20 cellular contexts compared by ENCODE assay signal in genomic region chr5:1061916-1062315, GRCh38. TPM values are rescaled to one million over a fixed set of nuclear protein-coding genes. Genes with fewer than 3 reads are reported as not detected.
DNase-seq lines count a peak whose midpoint lies in the region; ATAC-seq, FAIRE-seq and TF ChIP-seq lines count a peak whose summit lies in the region.
"Had no signal": no experiment of that assay in that cellular context is flagged by ENCODE, and none has a peak within 500 bp of the region (broad histone marks: within the 10 kb centered on the region; RNA-seq: fewer than 3 reads in every experiment).

No MANE protein-coding gene starts in this region.

- H3K27ac ChIP-seq in SK-N-SH (ENCODE audit: low read depth in 2 of 2, low read length in 1 of 2): no peak overlapping the region
- no peak overlapping the region for H3K27ac ChIP-seq in HepG2 (ENCODE audit: extremely low read length, insufficient read depth, low read length)
- no peak overlapping the region for H3K27ac ChIP-seq in right lobe of liver
- H3K27ac ChIP-seq in astrocyte (ENCODE audit: low read depth, low read length): no peak overlapping the region
- H3K27ac ChIP-seq in neural progenitor cell: no peak overlapping the region
- H3K27ac ChIP-seq: 22Rv1; BLaER1 treated with 17β-estradiol and CSF1 and Interleukin-3, amounts not matched to agents 10 nM and 100 nM had no signal

- ATAC-seq in SK-N-SH treated with all-trans-retinoic acid at 6 μM for 48 hours (no peak), HepG2 (no peak), right lobe of liver (no peak)

- intact Hi-C loops in HepG2 (cut with micrococcal nuclease; ENCODE audit: unreplicated experiment) (no loop called here), right lobe of liver (cut with DNase I) (no loop called here)

- peak overlapping the region; percentile 53 for H3K27ac Mint-ChIP-seq in astrocyte (ENCODE audit: unreplicated experiment)
- peak overlapping the region; percentile 64 for H3K27ac Mint-ChIP-seq in neural progenitor cell
- H3K27ac Mint-ChIP-seq: B cell; CD4-positive, CD25-positive, alpha-beta regulatory T cell; CD8-positive, alpha-beta memory T cell had no signal

- H3K9me3 ChIP-seq in SK-N-SH (no peaks in the 10 kb centered on the region), HepG2 (ENCODE audit: low read length) (no peaks in the 10 kb centered on the region), right lobe of liver (no peaks in the 10 kb centered on the region), astrocyte (ENCODE audit: insufficient read depth, low read depth, low read length) (no peaks in the 10 kb centered on the region), neural progenitor cell (ENCODE audit: low read depth) (no peaks in the 10 kb centered on the region)
- H3K9me3 ChIP-seq: BLaER1 treated with 17β-estradiol and CSF1 and Interleukin-3, amounts not matched to agents 10 nM and 100 nM; HAP-1 had no signal

- no peak overlapping the region for H3K4me2 ChIP-seq in SK-N-SH
- H3K4me2 ChIP-seq in HepG2 (ENCODE audit: low read depth, low read length): no peak overlapping the region
- H3K4me2 ChIP-seq in astrocyte (ENCODE audit: low read length): no peak overlapping the region
- no peak overlapping the region for H3K4me2 ChIP-seq in neural progenitor cell
- H3K4me2 ChIP-seq: BLaER1 treated with 17β-estradiol and CSF1 and Interleukin-3, amounts not matched to agents 10 nM and 100 nM had no signal

- H3K9ac ChIP-seq in SK-N-SH (no peak overlapping the region), HepG2 (ENCODE audit: insufficient read depth, low read depth, low read length) (no peak overlapping the region), astrocyte (ENCODE audit: low read length) (no peak overlapping the region), neural progenitor cell (no peak overlapping the region)
- H3K9ac ChIP-seq: BLaER1 treated with 17β-estradiol and CSF1 and Interleukin-3, amounts not matched to agents 10 nM and 100 nM had no signal

- no peaks in the 10 kb centered on the region for H3K9me3 Mint-ChIP-seq in astrocyte (ENCODE audit: unreplicated experiment)
- no peaks in the 10 kb centered on the region for H3K9me3 Mint-ChIP-seq in neural progenitor cell
- H3K9me3 Mint-ChIP-seq: CD8-positive, alpha-beta memory T cell had no signal

- peaks cover 4% of the 10 kb centered on the region for H3K36me3 Mint-ChIP-seq in astrocyte (ENCODE audit: low read depth, unreplicated experiment)
- no peaks in the 10 kb centered on the region for H3K36me3 Mint-ChIP-seq in neural progenitor cell

- peaks cover 3% of the 10 kb centered on the region for H3K27me3 Mint-ChIP-seq in astrocyte (ENCODE audit: low read depth, unreplicated experiment)
- peaks cover 4% of the 10 kb centered on the region for H3K27me3 Mint-ChIP-seq in neural progenitor cell (ENCODE audit: insufficient read depth, low read depth)
- H3K27me3 Mint-ChIP-seq: B cell; CD4-positive, CD25-positive, alpha-beta regulatory T cell; CD8-positive, alpha-beta memory T cell had no signal

- H3K4me3 ChIP-seq in SK-N-SH (ENCODE audit: low read depth in 2 of 2, low read length in 1 of 2): no peak overlapping the region
- no peak overlapping the region for H3K4me3 ChIP-seq in HepG2 (replicated peaks in 1 of 3; ENCODE audit: insufficient read depth in 1 of 3, low read depth in 2 of 3, low read length in 3 of 3)
- H3K4me3 ChIP-seq in right lobe of liver: no peak overlapping the region
- H3K4me3 ChIP-seq in astrocyte (ENCODE audit: insufficient read depth, low read depth, low read length): no peak overlapping the region
- no peak overlapping the region for H3K4me3 ChIP-seq in neural progenitor cell
- H3K4me3 ChIP-seq: BLaER1 treated with 17β-estradiol and CSF1 and Interleukin-3, amounts not matched to agents 10 nM and 100 nM; HAP-1 had no signal

- no peaks in the 10 kb centered on the region for H4K20me1 ChIP-seq in SK-N-SH (ENCODE audit: insufficient read depth)
- H4K20me1 ChIP-seq in HepG2 (ENCODE audit: insufficient read depth, low read length): no peaks in the 10 kb centered on the region
- no peaks in the 10 kb centered on the region for H4K20me1 ChIP-seq in astrocyte (ENCODE audit: insufficient read depth, low read length)
- H4K20me1 ChIP-seq in neural progenitor cell (ENCODE audit: low read depth): no peaks in the 10 kb centered on the region

- 37% methylated on average over 4 of the region's 10 CpGs for whole genome bisulfite sequencing in SK-N-SH (ENCODE audit: low lambda C conversion rate)
- 77% methylated on average over 7 of the region's 10 CpGs for WGBS in HepG2 (ENCODE audit: low lambda C conversion rate)
- 80% methylated on average over 5 of the region's 10 CpGs for WGBS in right lobe of liver (ENCODE audit: insufficient coverage, low coverage, low lambda C conversion rate, missing lambda C conversion rate)

- H3K79me2 ChIP-seq in SK-N-SH (ENCODE audit: insufficient read depth): no peaks in the 10 kb centered on the region
- no peaks in the 10 kb centered on the region for H3K79me2 ChIP-seq in HepG2 (ENCODE audit: insufficient read depth, low read length)
- no peaks in the 10 kb centered on the region for H3K79me2 ChIP-seq in astrocyte (ENCODE audit: insufficient read depth, low read length)
- no peaks in the 10 kb centered on the region for H3K79me2 ChIP-seq in neural progenitor cell (ENCODE audit: low read depth)

- H2AFZ ChIP-seq in SK-N-SH (ENCODE audit: low read depth) (no peak overlapping the region), HepG2 (ENCODE audit: low read length) (no peak overlapping the region), astrocyte (ENCODE audit: low read depth, low read length) (no peak overlapping the region), neural progenitor cell (replicated peaks) (no peak overlapping the region)

- in situ Hi-C loops in HepG2 (cut with HindIII; ENCODE audit: extremely low pct_ligation_motif_present, low pct_unique_long_range_greater_than_20kb): no loop called here

- H3K27me3 ChIP-seq in SK-N-SH (ENCODE audit: insufficient read depth) (no peaks in the 10 kb centered on the region), HepG2 (ENCODE audit: control insufficient read depth in 1 of 2, insufficient read depth in 2 of 2, low read length in 2 of 2) (no peaks in the 10 kb centered on the region), right lobe of liver (no peaks in the 10 kb centered on the region), astrocyte (ENCODE audit: insufficient read depth, low read length) (no peaks in the 10 kb centered on the region), neural progenitor cell (no peaks in the 10 kb centered on the region)
- H3K27me3 ChIP-seq: BLaER1 treated with 17β-estradiol and CSF1 and Interleukin-3, amounts not matched to agents 10 nM and 100 nM had no signal

- H3K4me1 ChIP-seq in SK-N-SH (ENCODE audit: control insufficient read depth in 1 of 2, insufficient read depth in 2 of 2, low read depth in 1 of 2, low read length in 1 of 2) (no peaks in the 10 kb centered on the region), HepG2 (ENCODE audit: insufficient read depth, low read length) (no peaks in the 10 kb centered on the region), right lobe of liver (peaks cover 0 to 7% (median 0%) of the 10 kb centered on the region in 4 donors), astrocyte (ENCODE audit: insufficient read depth, low read length) (no peaks in the 10 kb centered on the region), neural progenitor cell (no peaks in the 10 kb centered on the region)
- H3K4me1 ChIP-seq: HAP-1 had no signal

- no peaks in the 10 kb centered on the region for H3K9me2 ChIP-seq in SK-N-SH

- H3F3A ChIP-seq in SK-N-SH (replicated peaks; ENCODE audit: insufficient read depth) (no peaks in the 10 kb centered on the region), neural progenitor cell (ENCODE audit: low read depth) (no peaks in the 10 kb centered on the region)

- TF ChIP-seq EP300 in SK-N-SH (IDR thresholded peaks at IDR 0.05; ENCODE audit: borderline replicate concordance in 1 of 2, low read depth in 1 of 2, low read length in 1 of 2) (no peak), HepG2 (IDR thresholded peaks at IDR 0.05; ENCODE audit: low read depth in 2 of 2, low read length in 2 of 2) (no peak), HepG2 (CRISPR knock-in tag; IDR thresholded peaks at IDR 0.05; ENCODE audit: borderline replicate concordance) (no peak)

- H3K4me3 Mint-ChIP-seq in astrocyte (ENCODE audit: unreplicated experiment) (no peak overlapping the region), neural progenitor cell (no peak overlapping the region)
- H3K4me3 Mint-ChIP-seq: B cell; CD4-positive, CD25-positive, alpha-beta regulatory T cell; CD8-positive, alpha-beta memory T cell had no signal

- TF ChIP-seq RAD21 in SK-N-SH (IDR thresholded peaks at IDR 0.05; ENCODE audit: low read length) (no peak), HepG2 (CRISPR knock-in tag; IDR thresholded peaks at IDR 0.05) (no peak)

- DNase-seq in SK-N-SH: peak; percentile 20
- no peak for DNase-seq in HepG2 (ENCODE audit: low spot score)
- no peak for DNase-seq in right lobe of liver
- no peak for DNase-seq in astrocyte (ENCODE audit: low read depth)
- DNase-seq in neural progenitor cell (ENCODE audit: low spot score): no peak
- DNase-seq in ureter (ENCODE audit: low spot score): no peak
- DNase-seq in A172 (ENCODE audit: low spot score): no peak
- DNase-seq: CD4-positive, CD25-positive, alpha-beta regulatory T cell; CD8-positive, alpha-beta memory T cell; COR-L47; DMS 273 treated with DMSO at 0.1 percent for 48 hours had no signal

- H3K36me3 ChIP-seq in SK-N-SH (replicated peaks in 1 of 2; ENCODE audit: control insufficient read depth in 1 of 2, insufficient read depth in 2 of 2, low read length in 1 of 2) (no peaks in the 10 kb centered on the region), HepG2 (replicated peaks in 1 of 2; ENCODE audit: control insufficient read depth in 1 of 2, insufficient read depth in 2 of 2, low read length in 2 of 2) (peaks cover 29 to 67% of the 10 kb centered on the region in 2 experiments; a peak in 4 of 5 replicates), right lobe of liver (peaks cover 0 to 59% (median 16%) of the 10 kb centered on the region in 4 donors), astrocyte (ENCODE audit: insufficient read depth, low read length) (no peaks in the 10 kb centered on the region), neural progenitor cell (no peaks in the 10 kb centered on the region)

- no peak for FAIRE-seq in HepG2 (lab: Jason Lieb, UNC)
- no peak for FAIRE-seq in astrocyte (lab: Jason Lieb, UNC)
- FAIRE-seq: G401.6, GM12891, GM19239, H1 had no signal

- BruUV-seq in HepG2 (replicated peaks; lab: Mats Ljungman, UMichigan): no TSS peak

- TF ChIP-seq POLR2A in HepG2 (IDR thresholded peaks at IDR 0.05; ENCODE audit: insufficient read depth in 1 of 2, low read depth in 2 of 2, low read length in 2 of 2) (no peak), right lobe of liver (IDR thresholded peaks at IDR 0.05) (no peak)

- TF ChIP-seq CTCF in SK-N-SH (IDR thresholded peaks at IDR 0.05): no peak
- no peak for TF ChIP-seq CTCF in HepG2 (CRISPR knock-in tag; IDR thresholded peaks at IDR 0.05)
- TF ChIP-seq CTCF in right lobe of liver (IDR thresholded peaks at IDR 0.05): no peak
- TF ChIP-seq CTCF in astrocyte (IDR thresholded peaks at IDR 0.05; ENCODE audit: insufficient read depth, low read depth, low read length): no peak
- no peak for TF ChIP-seq CTCF in neural progenitor cell (IDR thresholded peaks at IDR 0.05)

- H3K4me1 Mint-ChIP-seq in astrocyte (ENCODE audit: low read depth, unreplicated experiment) (no peaks in the 10 kb centered on the region), neural progenitor cell (peaks cover 5% of the 10 kb centered on the region)
- H3K4me1 Mint-ChIP-seq: B cell; CD4-positive, CD25-positive, alpha-beta regulatory T cell; CD8-positive, alpha-beta memory T cell had no signal

- CTCF ChIA-PET in SK-N-SH (lab: Yijun Ruan, JAX): interaction anchor here (0.6 to 1.5 kb wide), 2 partner anchors 95 to 106 kb away, joined by 3 to 4 read pairs; no protein-coding TSS in a partner anchor
- CTCF ChIA-PET in HepG2 (lab: Yijun Ruan, JAX; ENCODE audit: low intra/inter-chr PET ratio, low total read pairs): no interaction called here

- POLR2A ChIA-PET in SK-N-SH (lab: Yijun Ruan, JAX): no interaction called here
- POLR2A ChIA-PET in HepG2 (lab: Yijun Ruan, JAX): no interaction called here

RNA-seq across cellular contexts. Expression of gene SLC12A7, which starts 49.9 kb away (rescaled TPM):
- 2.3 and 2.6 TPM in 2 replicates for polyA plus RNA-seq in SK-N-SH (2012; rRNA removed)
- polyA plus RNA-seq in SK-N-SH (2012; cell fraction: cytosol; rRNA removed): 0.97 and 1.5 TPM in 2 replicates
- polyA plus RNA-seq in SK-N-SH (2012; cell fraction: nucleus; rRNA removed): 7.4 and 9.0 TPM in 2 replicates
- total RNA-seq in HepG2 (2016; rRNA removed; fragmentation: Illumina TruSeq; extraction: Trizol): 7.4 and 14.0 TPM in 2 replicates
- total RNA-seq in HepG2 (2016; cell fraction: cytosol; rRNA removed; fragmentation: Illumina TruSeq; extraction: Trizol; ENCODE audit: low read depth): 9.5 and 12.5 TPM in 2 replicates
- total RNA-seq in HepG2 (2016; cell fraction: insoluble cytoplasmic fraction; rRNA removed; fragmentation: Illumina TruSeq; extraction: Trizol): 5.2 and 15.7 TPM in 2 replicates
- 6.9 and 7.7 TPM in 2 replicates for total RNA-seq in HepG2 (2016; cell fraction: membrane; rRNA removed; fragmentation: Illumina TruSeq; extraction: Trizol)
- 21.8 and 25.8 TPM in 2 replicates for total RNA-seq in HepG2 (2016; cell fraction: nucleus; rRNA removed; fragmentation: Illumina TruSeq; extraction: Trizol)
- polyA plus RNA-seq in HepG2 (2011; rRNA removed): 18.5 and 25.6 TPM in 2 replicates
- polyA plus RNA-seq in HepG2 (2011; cell fraction: cytosol; rRNA removed): 11.8 and 15.1 TPM in 2 replicates
- 164 and 213 TPM in 2 replicates for polyA plus RNA-seq in HepG2 (2011; cell fraction: nucleus; rRNA removed)
- 28.2 and 30.9 TPM in 2 replicates for polyA plus RNA-seq in HepG2 (2012)
- polyA plus RNA-seq in HepG2 (2016; cell fraction: cytosol; fragmentation: Illumina TruSeq; extraction: Trizol; ENCODE audit: low read depth): 1.4 and 1.6 TPM in 2 replicates
- polyA plus RNA-seq in HepG2 (2016; cell fraction: insoluble cytoplasmic fraction; fragmentation: Illumina TruSeq; extraction: Trizol; ENCODE audit: low read depth): 6.3 and 7.6 TPM in 2 replicates
- polyA plus RNA-seq in HepG2 (2016; cell fraction: membrane; fragmentation: Illumina TruSeq; extraction: Trizol; ENCODE audit: low read depth): 3.2 and 3.7 TPM in 2 replicates
- 88.5 and 93.5 TPM in 2 replicates for polyA plus RNA-seq in HepG2 (2016; cell fraction: nucleus; fragmentation: Illumina TruSeq; extraction: Trizol; ENCODE audit: insufficient read depth, low read depth)
- polyA minus RNA-seq in HepG2 (2011; rRNA and poly(A)+ RNA removed; ENCODE audit: low replicate concordance): 6.3 and 47.1 TPM in 2 replicates
- polyA minus RNA-seq in HepG2 (2011; cell fraction: cytosol; rRNA and poly(A)+ RNA removed): 14.7 and 16.2 TPM in 2 replicates
- 40.3 and 44.4 TPM in 2 replicates for polyA minus RNA-seq in HepG2 (2011; cell fraction: nucleus; rRNA and poly(A)+ RNA removed)
- 10 to 100 TPM; 38.9 to 65.2 (median 53.3) TPM for total RNA-seq in right lobe of liver
- total RNA-seq in astrocyte: 28.6 and 30.5 TPM in 2 replicates
- 7.5 and 27.3 TPM in 2 replicates for total RNA-seq in neural progenitor cell (ENCODE audit: low replicate concordance)
- 77.0 TPM for total RNA-seq in ureter
- 8.5 and 10.2 TPM in 2 replicates for total RNA-seq in A172 (2014; rRNA removed; shearing (Covaris generic))

RNA-seq across cellular contexts. Expression of gene NKD2, which starts 53.3 kb away (rescaled TPM):
- polyA plus RNA-seq in SK-N-SH (2012; rRNA removed) (not detected in 2 replicates), HepG2 (2011; rRNA removed) (0.81 and 0.82 TPM in 2 replicates)
- polyA plus RNA-seq in SK-N-SH (2012; cell fraction: cytosol; rRNA removed): not detected in 2 replicates
- polyA plus RNA-seq in SK-N-SH (2012; cell fraction: nucleus; rRNA removed): 0.06 TPM in 1 of 2 replicates, not detected in the other
- total RNA-seq in HepG2 (2016; rRNA removed; fragmentation: Illumina TruSeq; extraction: Trizol) (0.53 and 0.94 TPM in 2 replicates), right lobe of liver (1 to 10 TPM in 4 of 6 experiments, under 1 TPM in 2; 0.93 to 2.9 (median 2.2) TPM), astrocyte (0.41 and 0.48 TPM in 2 replicates), neural progenitor cell (ENCODE audit: low replicate concordance) (1.3 and 3.2 TPM in 2 replicates), ureter (14.2 TPM)
- total RNA-seq in HepG2 (2016; cell fraction: cytosol; rRNA removed; fragmentation: Illumina TruSeq; extraction: Trizol; ENCODE audit: low read depth): 0.26 and 0.91 TPM in 2 replicates
- 0.77 and 1.1 TPM in 2 replicates for total RNA-seq in HepG2 (2016; cell fraction: insoluble cytoplasmic fraction; rRNA removed; fragmentation: Illumina TruSeq; extraction: Trizol)
- 0.48 and 0.90 TPM in 2 replicates for total RNA-seq in HepG2 (2016; cell fraction: membrane; rRNA removed; fragmentation: Illumina TruSeq; extraction: Trizol)
- total RNA-seq in HepG2 (2016; cell fraction: nucleus; rRNA removed; fragmentation: Illumina TruSeq; extraction: Trizol): 0.81 and 2.0 TPM in 2 replicates
- 0.13 and 0.70 TPM in 2 replicates for polyA plus RNA-seq in HepG2 (2011; cell fraction: cytosol; rRNA removed)
- 10.6 and 14.1 TPM in 2 replicates for polyA plus RNA-seq in HepG2 (2011; cell fraction: nucleus; rRNA removed)
- 0.39 and 0.79 TPM in 2 replicates for polyA plus RNA-seq in HepG2 (2012)
- polyA plus RNA-seq in HepG2 (2016; cell fraction: cytosol; fragmentation: Illumina TruSeq; extraction: Trizol; ENCODE audit: low read depth): 0.59 and 0.60 TPM in 2 replicates
- polyA plus RNA-seq in HepG2 (2016; cell fraction: insoluble cytoplasmic fraction; fragmentation: Illumina TruSeq; extraction: Trizol; ENCODE audit: low read depth): 1.1 and 1.2 TPM in 2 replicates
- polyA plus RNA-seq in HepG2 (2016; cell fraction: membrane; fragmentation: Illumina TruSeq; extraction: Trizol; ENCODE audit: low read depth): 0.76 and 0.84 TPM in 2 replicates
- 5.1 and 6.3 TPM in 2 replicates for polyA plus RNA-seq in HepG2 (2016; cell fraction: nucleus; fragmentation: Illumina TruSeq; extraction: Trizol; ENCODE audit: insufficient read depth, low read depth)
- polyA minus RNA-seq in HepG2 (2011; rRNA and poly(A)+ RNA removed; ENCODE audit: low replicate concordance): 1.6 TPM in 1 of 2 replicates, not detected in the other
- polyA minus RNA-seq in HepG2 (2011; cell fraction: cytosol; rRNA and poly(A)+ RNA removed): 0.30 and 0.62 TPM in 2 replicates
- polyA minus RNA-seq in HepG2 (2011; cell fraction: nucleus; rRNA and poly(A)+ RNA removed): 0.62 and 1.0 TPM in 2 replicates
- total RNA-seq in A172 (2014; rRNA removed; shearing (Covaris generic)): 4.3 TPM in 1 of 2 replicates, not detected in the other
- total RNA-seq: CD4-positive, CD25-positive, alpha-beta regulatory T cell had no signal
- polyA plus RNA-seq: CD4-positive, CD25-positive, alpha-beta regulatory T cell; CD8-positive, alpha-beta memory T cell had no signal
